ENCODE assay signal across 27 cellular contexts in the genomic region with DNA sequence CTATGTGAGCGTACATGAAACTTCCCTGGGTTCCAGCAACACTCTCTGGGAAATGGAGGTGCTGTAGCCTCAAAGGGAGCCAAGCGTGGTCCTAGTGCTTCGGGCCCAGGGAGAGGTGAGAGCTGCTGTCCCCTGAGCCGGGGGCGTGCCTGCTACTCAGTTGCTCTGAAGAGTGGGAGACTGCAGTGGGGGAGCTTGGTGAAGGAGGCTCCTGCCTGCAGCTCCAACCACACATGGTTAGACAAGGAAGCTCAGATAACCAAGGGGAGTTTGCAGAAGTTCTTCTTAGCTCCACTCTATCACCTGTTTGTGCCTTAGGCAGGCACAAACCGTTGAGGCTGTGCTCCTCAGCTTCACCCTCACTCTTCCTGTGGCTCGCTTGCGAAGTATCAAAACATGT. TPM values are rescaled to one million over a fixed set of nuclear protein-coding genes. Genes with fewer than 3 reads are reported as not detected.
"Had no signal": no experiment of that assay in that cellular context is flagged by ENCODE, and none has a peak within 500 bp of the region (broad histone marks: within the 10 kb centered on the region; RNA-seq: fewer than 3 reads in every experiment).

No MANE protein-coding gene starts in this region.

- H3K4me3 ChIP-seq: dorsolateral prefrontal cortex, heart left ventricle, ovary, right atrium auricular region, sigmoid colon, skin epidermis, thyroid gland, upper lobe of left lung, uterus had no signal

- H3K4me3 Mint-ChIP-seq: naive thymus-derived CD4-positive, alpha-beta T cell; neural crest cell had no signal

- ATAC-seq: esophagus mucosa; heart left ventricle; left colon; naive thymus-derived CD4-positive, alpha-beta T cell had no signal

- H3K27ac Mint-ChIP-seq: naive thymus-derived CD4-positive, alpha-beta T cell had no signal

- H3K9me3 Mint-ChIP-seq: naive thymus-derived CD4-positive, alpha-beta T cell had no signal

- H3K36me3 ChIP-seq: heart left ventricle, ovary, right atrium auricular region, sigmoid colon, thyroid gland, upper lobe of left lung, uterus had no signal

- FAIRE-seq: endometrium, frontal cortex had no signal

- H3K27me3 ChIP-seq: dorsolateral prefrontal cortex, ovary, right atrium auricular region, sigmoid colon, thyroid gland, upper lobe of left lung, uterus had no signal

- H3K9me3 ChIP-seq: heart left ventricle, ovary, right atrium auricular region, sigmoid colon, thyroid gland, upper lobe of left lung, uterus had no signal

- H3K4me1 ChIP-seq: right atrium auricular region, sigmoid colon, thyroid gland, upper lobe of left lung, uterus had no signal

- H3K4me1 Mint-ChIP-seq: naive thymus-derived CD4-positive, alpha-beta T cell had no signal

- H3K27ac ChIP-seq: dorsolateral prefrontal cortex, heart left ventricle, ovary, right atrium auricular region, sigmoid colon, skin epidermis, thyroid gland, upper lobe of left lung, uterus had no signal

- DNase-seq: cortex of kidney; effector CD8-positive, alpha-beta T cell; heart left ventricle; hippocampal formation; left colon; naive thymus-derived CD4-positive, alpha-beta T cell; nucleus accumbens; ovary; sigmoid colon; stimulated activated CD4-positive, alpha-beta T cell treated with anti-CD3 and anti-CD28 coated beads, Interleukin-12 subunit alpha, Interleukin-12 subunit beta, amount 100 ng/mL, for 4 hours; stimulated activated naive CD4-positive, alpha-beta T cell treated with Interleukin-2 at 50 U/mL for 16 hours; thyroid gland; upper lobe of left lung; uterus had no signal

- H3K36me3 Mint-ChIP-seq: naive thymus-derived CD4-positive, alpha-beta T cell had no signal

RNA-seq across cellular contexts. Expression of a gene that starts 53.6 kb away (rescaled TPM):
- total RNA-seq: esophagus mucosa; fibroblast of lung; frontal cortex; glomerular endothelial cell; heart left ventricle; kidney epithelial cell; left colon; liver; mononuclear cell; naive thymus-derived CD4-positive, alpha-beta T cell; neural crest cell; ovary; posterior vena cava; right atrium auricular region; sigmoid colon; thyroid gland; upper lobe of left lung; uterus had no signal
- polyA plus RNA-seq: fibroblast of lung; liver; naive thymus-derived CD4-positive, alpha-beta T cell had no signal
